ENCODE assay signal across 17 cellular contexts in genomic region chr1:33359931-33360330, GRCh38. TPM values are rescaled to one million over a fixed set of nuclear protein-coding genes. Genes with fewer than 3 reads are reported as not detected.
DNase-seq lines count a peak whose midpoint lies in the region; ATAC-seq and TF ChIP-seq lines count a peak whose summit lies in the region.
"Had no signal": no experiment of that assay in that cellular context is flagged by ENCODE, and none has a peak within 500 bp of the region (broad histone marks: within the 10 kb centered on the region; RNA-seq: fewer than 3 reads in every experiment).

No MANE protein-coding gene starts in this region.

- no peak overlapping the region for H2AFZ ChIP-seq in parathyroid adenoma
- H2AFZ ChIP-seq: GM23248 had no signal

- H3K9me3 ChIP-seq in left lung (no peaks in the 10 kb centered on the region), parathyroid adenoma (ENCODE audit: control insufficient read depth, low read length) (no peaks in the 10 kb centered on the region), prostate gland (no peaks in the 10 kb centered on the region)

- 78% methylated on average over 2 of the region's 2 CpGs for WGBS in prostate gland

- ATAC-seq in left lung (peak; percentile 4), GM18861 (IDR thresholded peaks at IDR 0.05; ENCODE audit: unreplicated experiment) (no peak)
- ATAC-seq: GM12878, HepG2 had no signal

- peak; percentile 30 for DNase-seq in M059J (ENCODE audit: low read depth)
- no peak for DNase-seq in left lung
- no peak for DNase-seq in activated naive CD4-positive, alpha-beta T cell treated with anti-CD3 and anti-CD28 coated beads, Interleukin-2, amount 50 U/mL, for 16 hours
- no peak for DNase-seq in prostate gland (ENCODE audit: low spot score)
- DNase-seq: CD4-positive, alpha-beta memory T cell; DMS79; GM23248; H7 had no signal

- no peak overlapping the region for H3K4me3 ChIP-seq in left lung
- no peak overlapping the region for H3K4me3 ChIP-seq in parathyroid adenoma (ENCODE audit: low read depth, low read length)
- H3K4me3 ChIP-seq in prostate gland = no peak overlapping the region
- H3K4me3 ChIP-seq: GM12878, GM23248 had no signal

- no peak for TF ChIP-seq CTCF in left lung (IDR thresholded peaks at IDR 0.05)
- no peak for TF ChIP-seq CTCF in parathyroid adenoma (IDR thresholded peaks at IDR 0.05)
- TF ChIP-seq CTCF in prostate gland (IDR thresholded peaks at IDR 0.05) = no peak

- H3K4me1 ChIP-seq in left lung (peaks cover 0 to 27% of the 10 kb centered on the region in 2 donors), parathyroid adenoma (peaks cover 17% of the 10 kb centered on the region), prostate gland (replicated peaks) (peaks cover 6% of the 10 kb centered on the region)

- H3K4me2 ChIP-seq in parathyroid adenoma (ENCODE audit: low read length) = peak overlapping the region; percentile 22

- no peaks in the 10 kb centered on the region for H3K79me2 ChIP-seq in parathyroid adenoma

- intact Hi-C loops in left lung (cut with DNase I) (loop anchor here in 1 of 2 donors (10.0 kb wide), 1 partner anchor 135 kb away; no protein-coding TSS in a partner anchor), prostate gland (cut with DNase I) (no loop called here)

- H3K27ac ChIP-seq in cingulate gyrus (ENCODE audit: low read depth, low read length) = peak overlapping the region; percentile 15
- H3K27ac ChIP-seq in left lung = no peak overlapping the region
- no peak overlapping the region for H3K27ac ChIP-seq in parathyroid adenoma
- H3K27ac ChIP-seq in prostate gland = no peak overlapping the region
- H3K27ac ChIP-seq: C4-2B, GM23248 had no signal

- TF ChIP-seq POLR2A in prostate gland (IDR thresholded peaks at IDR 0.05) = no peak

- H3K9ac ChIP-seq in parathyroid adenoma = no peak overlapping the region
- H3K9ac ChIP-seq: GM23248 had no signal

- H3K27me3 ChIP-seq in left lung = no peaks in the 10 kb centered on the region
- no peaks in the 10 kb centered on the region for H3K27me3 ChIP-seq in parathyroid adenoma (ENCODE audit: control insufficient read depth, insufficient read depth, low read length)
- no peaks in the 10 kb centered on the region for H3K27me3 ChIP-seq in prostate gland (replicated peaks; ENCODE audit: insufficient read depth)

- H3K36me3 ChIP-seq in left lung (peaks cover 0 to 1% of the 10 kb centered on the region in 2 donors), parathyroid adenoma (ENCODE audit: control insufficient read depth, insufficient read depth, low read length) (no peaks in the 10 kb centered on the region), prostate gland (no peaks in the 10 kb centered on the region)

RNA-seq across cellular contexts. Expression of gene A3GALT2, which starts 39.0 kb away (rescaled TPM):
- not detected in 2 replicates for total RNA-seq in M059J (2014; rRNA removed; shearing (Covaris generic))
- not detected for total RNA-seq in left lung
- total RNA-seq in prostate gland = under 1 TPM in 1 of 2 donors, not detected in 1; 0.46 TPM
- total RNA-seq: B cell; CD4-positive, alpha-beta memory T cell; G401; GM12878; GM23248; H7; HepG2; HT1080 had no signal
